2 cellular contexts compared by ENCODE assay signal in genomic region chr11:66881927-66882452, GRCh38.
A peak's percentile ranks its signal among the peaks of the same experiment; 100 is the strongest.
TF ChIP-seq lines count a peak whose summit lies in the region.

No MANE protein-coding gene starts in this region.

TF ChIP-seq in HEK293T, 16 proteins besides CTCF, POLR2A, EP300 and RAD21:
- TF ChIP-seq PKNOX1 (IDR thresholded peaks at IDR 0.05) (peak; percentile 53; the same call in 1 of the 2 replicates), FOXA1 (IDR thresholded peaks at IDR 0.05) (no peak), BHLHE40 (IDR thresholded peaks at IDR 0.05; ENCODE audit: borderline replicate concordance) (no peak)
TF ChIP-seq in HEK293T: peak in this region for 1.

TF ChIP-seq in K562, 482 proteins besides CTCF, POLR2A, EP300 and RAD21 (continued from another document and continues in another):
- TF ChIP-seq, protein P1, sequence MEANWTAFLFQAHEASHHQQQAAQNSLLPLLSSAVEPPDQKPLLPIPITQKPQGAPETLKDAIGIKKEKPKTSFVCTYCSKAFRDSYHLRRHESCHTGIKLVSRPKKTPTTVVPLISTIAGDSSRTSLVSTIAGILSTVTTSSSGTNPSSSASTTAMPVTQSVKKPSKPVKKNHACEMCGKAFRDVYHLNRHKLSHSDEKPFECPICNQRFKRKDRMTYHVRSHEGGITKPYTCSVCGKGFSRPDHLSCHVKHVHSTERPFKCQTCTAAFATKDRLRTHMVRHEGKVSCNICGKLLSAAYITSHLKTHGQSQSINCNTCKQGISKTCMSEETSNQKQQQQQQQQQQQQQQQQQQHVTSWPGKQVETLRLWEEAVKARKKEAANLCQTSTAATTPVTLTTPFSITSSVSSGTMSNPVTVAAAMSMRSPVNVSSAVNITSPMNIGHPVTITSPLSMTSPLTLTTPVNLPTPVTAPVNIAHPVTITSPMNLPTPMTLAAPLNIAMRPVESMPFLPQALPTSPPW (CRISPR knock-in tag; IDR thresholded peaks at IDR 0.05), result no peak
- TF ChIP-seq BACH1 (tag; IDR thresholded peaks at IDR 0.05) (no peak), ZBTB12 (CRISPR knock-in tag; IDR thresholded peaks at IDR 0.05) (no peak), ZFPM2 (CRISPR knock-in tag; IDR thresholded peaks at IDR 0.05) (no peak), ETV5 (CRISPR knock-in tag; IDR thresholded peaks at IDR 0.05; ENCODE audit: low read depth) (no peak), STAT5B (CRISPR knock-in tag; IDR thresholded peaks at IDR 0.05) (no peak), PHB (CRISPR knock-in tag; IDR thresholded peaks at IDR 0.05) (no peak), HCFC1 (IDR thresholded peaks at IDR 0.05; ENCODE audit: low read depth, low read length) (peak; percentile 72), CHCHD3 (CRISPR knock-in tag; IDR thresholded peaks at IDR 0.05) (no peak), ELK1 (CRISPR knock-in tag; IDR thresholded peaks at IDR 0.05) (no peak), HES1 (IDR thresholded peaks at IDR 0.05; ENCODE audit: low read depth) (no peak), FOXO4 (CRISPR knock-in tag; IDR thresholded peaks at IDR 0.05) (no peak), RCOR1 (IDR thresholded peaks at IDR 0.05; ENCODE audit: borderline replicate concordance in 1 of 2, low read depth in 2 of 2, low read length in 2 of 2) (no peak), KAT8 (IDR thresholded peaks at IDR 0.05; ENCODE audit: low read depth) (no peak), NR2C1 (IDR thresholded peaks at IDR 0.05) (no peak), NR2C1 (tag; IDR thresholded peaks at IDR 0.05) (no peak), HNRNPUL1 (IDR thresholded peaks at IDR 0.05; ENCODE audit: low read length) (no peak), ZNF143 (CRISPR knock-in tag; IDR thresholded peaks at IDR 0.05) (peak; percentile 73; the same call in 1 of the 2 replicates), HDAC1 (IDR thresholded peaks at IDR 0.05) (no peak), PKNOX1 (IDR thresholded peaks at IDR 0.05) (peak; percentile 77), ZKSCAN8 (CRISPR knock-in tag; IDR thresholded peaks at IDR 0.05) (no peak), ZFP36 (IDR thresholded peaks at IDR 0.05; ENCODE audit: low read depth, low read length, partially characterized antibody) (no peak), MYC (IDR thresholded peaks at IDR 0.05; ENCODE audit: low read depth, low read length) (no peak), MYC (CRISPR knock-in tag; IDR thresholded peaks at IDR 0.05; ENCODE audit: borderline replicate concordance, low read depth) (no peak), DACH1 (IDR thresholded peaks at IDR 0.05; ENCODE audit: partially characterized antibody) (no peak), GABPB2 (CRISPR knock-in tag; conservative IDR thresholded peaks at IDR 0.05) (no peak), ZNF561 (CRISPR knock-in tag; conservative IDR thresholded peaks at IDR 0.05) (no peak), ZNF695 (CRISPR knock-in tag; IDR thresholded peaks at IDR 0.05) (no peak), ZNF780A (CRISPR knock-in tag; IDR thresholded peaks at IDR 0.05) (no peak), NCOA1 (IDR thresholded peaks at IDR 0.05; ENCODE audit: low read depth) (no peak), TBL1XR1 (IDR thresholded peaks at IDR 0.05; ENCODE audit: low read length in 2 of 2) (no peak), KDM1A (IDR thresholded peaks at IDR 0.05) (no peak), FOXP1 (CRISPR knock-in tag; IDR thresholded peaks at IDR 0.05) (no peak), KLF13 (tag; IDR thresholded peaks at IDR 0.05; ENCODE audit: borderline replicate concordance, low read depth) (no peak), ZNF184 (CRISPR knock-in tag; IDR thresholded peaks at IDR 0.05) (no peak), SMAD4 (CRISPR knock-in tag; conservative IDR thresholded peaks at IDR 0.05) (no peak), PRPF4 (IDR thresholded peaks at IDR 0.05; ENCODE audit: insufficient read depth, low read depth, low read length, poor library complexity, severe bottlenecking) (no peak), SLC30A9 (CRISPR knock-in tag; IDR thresholded peaks at IDR 0.05) (no peak), IFI16 (CRISPR knock-in tag; IDR thresholded peaks at IDR 0.05) (no peak), ZNF76 (CRISPR knock-in tag; IDR thresholded peaks at IDR 0.05; ENCODE audit: borderline replicate concordance) (no peak), ZKSCAN3 (CRISPR knock-in tag; IDR thresholded peaks at IDR 0.05) (no peak), MAZ (CRISPR knock-in tag; conservative IDR thresholded peaks at IDR 0.05 in 1 of 2, IDR thresholded peaks at IDR 0.05 in 1 of 2) (no peak), POU5F1 (IDR thresholded peaks at IDR 0.05; ENCODE audit: borderline replicate concordance, low read depth, low read length, partially characterized antibody) (no peak), CEBPB (tag; IDR thresholded peaks at IDR 0.05) (no peak)
- TF ChIP-seq, protein P2, sequence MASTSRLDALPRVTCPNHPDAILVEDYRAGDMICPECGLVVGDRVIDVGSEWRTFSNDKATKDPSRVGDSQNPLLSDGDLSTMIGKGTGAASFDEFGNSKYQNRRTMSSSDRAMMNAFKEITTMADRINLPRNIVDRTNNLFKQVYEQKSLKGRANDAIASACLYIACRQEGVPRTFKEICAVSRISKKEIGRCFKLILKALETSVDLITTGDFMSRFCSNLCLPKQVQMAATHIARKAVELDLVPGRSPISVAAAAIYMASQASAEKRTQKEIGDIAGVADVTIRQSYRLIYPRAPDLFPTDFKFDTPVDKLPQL (IDR thresholded peaks at IDR 0.05; ENCODE audit: extremely low read depth, insufficient read length), result no peak
- TF ChIP-seq, protein P3, sequence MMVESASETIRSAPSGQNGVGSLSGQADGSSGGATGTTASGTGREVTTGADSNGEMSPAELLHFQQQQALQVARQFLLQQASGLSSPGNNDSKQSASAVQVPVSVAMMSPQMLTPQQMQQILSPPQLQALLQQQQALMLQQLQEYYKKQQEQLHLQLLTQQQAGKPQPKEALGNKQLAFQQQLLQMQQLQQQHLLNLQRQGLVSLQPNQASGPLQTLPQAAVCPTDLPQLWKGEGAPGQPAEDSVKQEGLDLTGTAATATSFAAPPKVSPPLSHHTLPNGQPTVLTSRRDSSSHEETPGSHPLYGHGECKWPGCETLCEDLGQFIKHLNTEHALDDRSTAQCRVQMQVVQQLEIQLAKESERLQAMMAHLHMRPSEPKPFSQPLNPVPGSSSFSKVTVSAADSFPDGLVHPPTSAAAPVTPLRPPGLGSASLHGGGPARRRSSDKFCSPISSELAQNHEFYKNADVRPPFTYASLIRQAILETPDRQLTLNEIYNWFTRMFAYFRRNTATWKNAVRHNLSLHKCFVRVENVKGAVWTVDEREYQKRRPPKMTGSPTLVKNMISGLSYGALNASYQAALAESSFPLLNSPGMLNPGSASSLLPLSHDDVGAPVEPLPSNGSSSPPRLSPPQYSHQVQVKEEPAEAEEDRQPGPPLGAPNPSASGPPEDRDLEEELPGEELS (CRISPR knock-in tag; IDR thresholded peaks at IDR 0.05; ENCODE audit: borderline replicate concordance), result no peak
- TF ChIP-seq, protein P4, sequence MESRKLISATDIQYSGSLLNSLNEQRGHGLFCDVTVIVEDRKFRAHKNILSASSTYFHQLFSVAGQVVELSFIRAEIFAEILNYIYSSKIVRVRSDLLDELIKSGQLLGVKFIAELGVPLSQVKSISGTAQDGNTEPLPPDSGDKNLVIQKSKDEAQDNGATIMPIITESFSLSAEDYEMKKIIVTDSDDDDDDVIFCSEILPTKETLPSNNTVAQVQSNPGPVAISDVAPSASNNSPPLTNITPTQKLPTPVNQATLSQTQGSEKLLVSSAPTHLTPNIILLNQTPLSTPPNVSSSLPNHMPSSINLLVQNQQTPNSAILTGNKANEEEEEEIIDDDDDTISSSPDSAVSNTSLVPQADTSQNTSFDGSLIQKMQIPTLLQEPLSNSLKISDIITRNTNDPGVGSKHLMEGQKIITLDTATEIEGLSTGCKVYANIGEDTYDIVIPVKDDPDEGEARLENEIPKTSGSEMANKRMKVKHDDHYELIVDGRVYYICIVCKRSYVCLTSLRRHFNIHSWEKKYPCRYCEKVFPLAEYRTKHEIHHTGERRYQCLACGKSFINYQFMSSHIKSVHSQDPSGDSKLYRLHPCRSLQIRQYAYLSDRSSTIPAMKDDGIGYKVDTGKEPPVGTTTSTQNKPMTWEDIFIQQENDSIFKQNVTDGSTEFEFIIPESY (CRISPR knock-in tag; IDR thresholded peaks at IDR 0.05), result no peak
- TF ChIP-seq, protein P5, sequence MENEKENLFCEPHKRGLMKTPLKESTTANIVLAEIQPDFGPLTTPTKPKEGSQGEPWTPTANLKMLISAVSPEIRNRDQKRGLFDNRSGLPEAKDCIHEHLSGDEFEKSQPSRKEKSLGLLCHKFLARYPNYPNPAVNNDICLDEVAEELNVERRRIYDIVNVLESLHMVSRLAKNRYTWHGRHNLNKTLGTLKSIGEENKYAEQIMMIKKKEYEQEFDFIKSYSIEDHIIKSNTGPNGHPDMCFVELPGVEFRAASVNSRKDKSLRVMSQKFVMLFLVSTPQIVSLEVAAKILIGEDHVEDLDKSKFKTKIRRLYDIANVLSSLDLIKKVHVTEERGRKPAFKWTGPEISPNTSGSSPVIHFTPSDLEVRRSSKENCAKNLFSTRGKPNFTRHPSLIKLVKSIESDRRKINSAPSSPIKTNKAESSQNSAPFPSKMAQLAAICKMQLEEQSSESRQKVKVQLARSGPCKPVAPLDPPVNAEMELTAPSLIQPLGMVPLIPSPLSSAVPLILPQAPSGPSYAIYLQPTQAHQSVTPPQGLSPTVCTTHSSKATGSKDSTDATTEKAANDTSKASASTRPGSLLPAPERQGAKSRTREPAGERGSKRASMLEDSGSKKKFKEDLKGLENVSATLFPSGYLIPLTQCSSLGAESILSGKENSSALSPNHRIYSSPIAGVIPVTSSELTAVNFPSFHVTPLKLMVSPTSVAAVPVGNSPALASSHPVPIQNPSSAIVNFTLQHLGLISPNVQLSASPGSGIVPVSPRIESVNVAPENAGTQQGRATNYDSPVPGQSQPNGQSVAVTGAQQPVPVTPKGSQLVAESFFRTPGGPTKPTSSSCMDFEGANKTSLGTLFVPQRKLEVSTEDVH (IDR thresholded peaks at IDR 0.05; ENCODE audit: low read depth, partially characterized antibody), result no peak
- TF ChIP-seq, protein P6, sequence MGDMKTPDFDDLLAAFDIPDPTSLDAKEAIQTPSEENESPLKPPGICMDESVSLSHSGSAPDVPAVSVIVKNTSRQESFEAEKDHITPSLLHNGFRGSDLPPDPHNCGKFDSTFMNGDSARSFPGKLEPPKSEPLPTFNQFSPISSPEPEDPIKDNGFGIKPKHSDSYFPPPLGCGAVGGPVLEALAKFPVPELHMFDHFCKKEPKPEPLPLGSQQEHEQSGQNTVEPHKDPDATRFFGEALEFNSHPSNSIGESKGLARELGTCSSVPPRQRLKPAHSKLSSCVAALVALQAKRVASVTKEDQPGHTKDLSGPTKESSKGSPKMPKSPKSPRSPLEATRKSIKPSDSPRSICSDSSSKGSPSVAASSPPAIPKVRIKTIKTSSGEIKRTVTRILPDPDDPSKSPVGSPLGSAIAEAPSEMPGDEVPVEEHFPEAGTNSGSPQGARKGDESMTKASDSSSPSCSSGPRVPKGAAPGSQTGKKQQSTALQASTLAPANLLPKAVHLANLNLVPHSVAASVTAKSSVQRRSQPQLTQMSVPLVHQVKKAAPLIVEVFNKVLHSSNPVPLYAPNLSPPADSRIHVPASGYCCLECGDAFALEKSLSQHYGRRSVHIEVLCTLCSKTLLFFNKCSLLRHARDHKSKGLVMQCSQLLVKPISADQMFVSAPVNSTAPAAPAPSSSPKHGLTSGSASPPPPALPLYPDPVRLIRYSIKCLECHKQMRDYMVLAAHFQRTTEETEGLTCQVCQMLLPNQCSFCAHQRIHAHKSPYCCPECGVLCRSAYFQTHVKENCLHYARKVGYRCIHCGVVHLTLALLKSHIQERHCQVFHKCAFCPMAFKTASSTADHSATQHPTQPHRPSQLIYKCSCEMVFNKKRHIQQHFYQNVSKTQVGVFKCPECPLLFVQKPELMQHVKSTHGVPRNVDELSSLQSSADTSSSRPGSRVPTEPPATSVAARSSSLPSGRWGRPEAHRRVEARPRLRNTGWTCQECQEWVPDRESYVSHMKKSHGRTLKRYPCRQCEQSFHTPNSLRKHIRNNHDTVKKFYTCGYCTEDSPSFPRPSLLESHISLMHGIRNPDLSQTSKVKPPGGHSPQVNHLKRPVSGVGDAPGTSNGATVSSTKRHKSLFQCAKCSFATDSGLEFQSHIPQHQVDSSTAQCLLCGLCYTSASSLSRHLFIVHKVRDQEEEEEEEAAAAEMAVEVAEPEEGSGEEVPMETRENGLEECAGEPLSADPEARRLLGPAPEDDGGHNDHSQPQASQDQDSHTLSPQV (IDR thresholded peaks at IDR 0.05), result no peak
